8 cellular contexts compared by ENCODE assay signal in the genomic region with DNA sequence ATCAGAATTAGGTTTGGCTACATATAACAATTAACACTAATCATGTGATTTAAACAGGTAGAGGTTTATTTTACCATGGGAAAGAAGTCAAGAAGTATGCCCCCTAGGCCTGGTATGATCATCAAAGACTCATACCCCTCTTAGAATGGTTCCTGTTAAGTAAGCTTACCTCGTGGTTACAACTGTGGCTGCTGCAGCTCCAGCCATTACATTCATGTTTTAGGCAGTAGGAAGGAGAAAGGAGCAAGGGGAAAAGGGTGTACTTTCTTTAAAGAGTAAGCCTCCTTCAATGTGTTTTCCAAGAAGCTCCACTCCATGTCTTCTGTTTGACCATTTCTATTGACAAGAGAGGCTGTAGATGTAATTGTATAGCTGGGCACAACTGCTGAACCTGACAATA.
"Had no signal": no experiment of that assay in that cellular context is flagged by ENCODE, and none has a peak within 500 bp of the region (broad histone marks: within the 10 kb centered on the region; RNA-seq: fewer than 3 reads in every experiment).

No MANE protein-coding gene starts in this region.

- H3K4me3 ChIP-seq: GM12878 had no signal

- DNase-seq: GDM1, GF-D8 had no signal

- FAIRE-seq: G401.6, GM12878, GM12891, GM12892, GM18507, GM19239 had no signal

- ATAC-seq: GM12878 had no signal
